8 cellular contexts compared by ENCODE assay signal in the genomic region with DNA sequence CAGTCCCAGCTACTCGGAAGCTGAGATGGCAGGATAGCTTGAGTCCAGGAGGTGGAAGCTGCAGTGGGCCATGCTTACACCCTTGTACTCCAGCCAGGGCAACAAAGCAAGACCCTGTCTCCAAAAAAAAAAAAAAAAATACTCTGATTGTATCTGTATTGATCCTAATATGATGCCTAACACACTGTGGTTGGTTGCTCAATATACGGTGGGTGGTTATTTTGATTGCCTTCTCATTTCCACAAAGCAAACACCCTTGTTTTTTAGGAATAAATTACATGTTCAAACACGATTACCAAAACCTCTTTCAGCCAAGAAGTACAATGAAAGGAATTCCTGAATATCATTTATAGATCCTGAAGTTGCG. TPM values are rescaled to one million over a fixed set of nuclear protein-coding genes. Genes with fewer than 3 reads are reported as not detected.
A peak's percentile ranks its signal among the peaks of the same experiment; 100 is the strongest.
DNase-seq lines count a peak whose midpoint lies in the region; ATAC-seq and TF ChIP-seq lines count a peak whose summit lies in the region.

No MANE protein-coding gene starts in this region.

- TF ChIP-seq CTCF in CD14-positive monocyte (IDR thresholded peaks at IDR 0.05) (no peak), MM.1S (IDR thresholded peaks at IDR 0.05; ENCODE audit: low read length) (no peak), neutrophil (IDR thresholded peaks at IDR 0.05) (no peak), GM23338 (conservative IDR thresholded peaks at IDR 0.05; ENCODE audit: low read depth in 2 of 2) (no peak)

- DNase-seq in CD14-positive monocyte (ENCODE audit: low spot score) (no peak), MM.1S (no peak), DMS153 (lab: John Stamatoyannopoulos, UW) (no peak), GM23338 (ENCODE audit: low spot score) (no peak)
- DNase-seq in effector memory CD4-positive, alpha-beta T cell = no peak
- no peak for DNase-seq in stimulated activated CD4-positive, alpha-beta T cell treated with anti-CD3 and anti-CD28 coated beads, Interleukin-4, amount 100 ng/mL, for 24 hours
- no peak for DNase-seq in stimulated activated CD4-positive, alpha-beta T cell treated with anti-CD3 and anti-CD28 coated beads, Interleukin-4, amount 100 ng/mL, for 4 hours

- H3K36me3 Mint-ChIP-seq in CD14-positive monocyte (peaks cover 27 to 28% of the 10 kb centered on the region in 2 donors), GM23338 (ENCODE audit: low read depth) (no peaks in the 10 kb centered on the region; the same call in 2 of the 3 replicates)

- H3K36me3 ChIP-seq in MM.1S (replicated peaks; ENCODE audit: insufficient read depth, low read length) (no peaks in the 10 kb centered on the region), neutrophil (peaks cover 4% of the 10 kb centered on the region), GM23338 (ENCODE audit: insufficient read depth) (no peaks in the 10 kb centered on the region)
- no peaks in the 10 kb centered on the region for H3K36me3 ChIP-seq in effector memory CD4-positive, alpha-beta T cell (ENCODE audit: control insufficient read depth, insufficient read depth, low read length)

- H3K27ac ChIP-seq in MM.1S (ENCODE audit: low read length) (no peak overlapping the region), neutrophil (peak overlapping the region; percentile 92), GM23338 (ENCODE audit: low read depth) (no peak overlapping the region)
- H3K27ac ChIP-seq in effector memory CD4-positive, alpha-beta T cell (ENCODE audit: insufficient read depth, low read length, poor library complexity, severe bottlenecking) = no peak overlapping the region

- H3K27ac Mint-ChIP-seq in CD14-positive monocyte (no peak overlapping the region), GM23338 (no peak overlapping the region)

- no peaks in the 10 kb centered on the region for H3K27me3 ChIP-seq in MM.1S (replicated peaks; ENCODE audit: insufficient read depth, low read length)
- H3K27me3 ChIP-seq in effector memory CD4-positive, alpha-beta T cell (replicated peaks; ENCODE audit: control insufficient read depth, insufficient read depth, low read length, poor library complexity, severe bottlenecking) = no peaks in the 10 kb centered on the region
- peaks cover 6% of the 10 kb centered on the region for H3K27me3 ChIP-seq in neutrophil
- H3K27me3 ChIP-seq in GM23338 (ENCODE audit: insufficient read depth) = peaks cover 62% of the 10 kb centered on the region

- H3K27me3 Mint-ChIP-seq in CD14-positive monocyte (ENCODE audit: low read depth in 3 of 3) (peaks cover 9 to 11% (median 10%) of the 10 kb centered on the region in 3 donors), GM23338 (ENCODE audit: insufficient read depth, low read depth, poor library complexity) (peaks cover 31% of the 10 kb centered on the region)

- H3K4me3 ChIP-seq in MM.1S (ENCODE audit: low read length) (peak overlapping the region; percentile 81), neutrophil (ENCODE audit: low read depth in 1 of 2, low read length in 1 of 2) (peak overlapping the region; percentile 78 to 83), GM23338 (no peak overlapping the region)
- H3K4me3 ChIP-seq in effector memory CD4-positive, alpha-beta T cell (ENCODE audit: insufficient read depth, low read depth, low read length, poor library complexity, severe bottlenecking) = peak overlapping the region; percentile 67

- H3K9me3 ChIP-seq in MM.1S (replicated peaks; ENCODE audit: insufficient read depth, low read length) (no peaks in the 10 kb centered on the region), neutrophil (no peaks in the 10 kb centered on the region)
- H3K9me3 ChIP-seq in effector memory CD4-positive, alpha-beta T cell (ENCODE audit: control insufficient read depth, low read length) = no peaks in the 10 kb centered on the region

- peaks cover 24% of the 10 kb centered on the region for H3F3A ChIP-seq in MM.1S (ENCODE audit: insufficient read depth, low read length)
- H3F3A ChIP-seq in GM23338 (replicated peaks; ENCODE audit: low read depth) = peaks cover 11% of the 10 kb centered on the region; the same call in 1 of the 2 replicates

- H3K9me3 Mint-ChIP-seq in CD14-positive monocyte = no peaks in the 10 kb centered on the region
- H3K9me3 Mint-ChIP-seq in GM23338 = no peaks in the 10 kb centered on the region

- H3K4me2 ChIP-seq in MM.1S (ENCODE audit: low read depth, low read length) (peak overlapping the region; percentile 95), GM23338 (no peak overlapping the region)

- H2AFZ ChIP-seq in MM.1S (ENCODE audit: low read length) (no peak overlapping the region), GM23338 (no peak overlapping the region)

- H3K4me1 Mint-ChIP-seq in CD14-positive monocyte = peaks cover 67% of the 10 kb centered on the region
- H3K4me1 Mint-ChIP-seq in GM23338 = peaks cover 22% of the 10 kb centered on the region

- peak overlapping the region; percentile 34 to 100 for H3K4me3 Mint-ChIP-seq in CD14-positive monocyte
- H3K4me3 Mint-ChIP-seq in GM23338 = no peak overlapping the region

- H3K79me2 ChIP-seq in MM.1S (ENCODE audit: low read length) = peaks cover 75% of the 10 kb centered on the region
- peaks cover 6% of the 10 kb centered on the region for H3K79me2 ChIP-seq in GM23338 (replicated peaks; ENCODE audit: insufficient read depth)

- H3K9me2 ChIP-seq in MM.1S (replicated peaks; ENCODE audit: insufficient read depth, low read length) (no peaks in the 10 kb centered on the region), GM23338 (ENCODE audit: insufficient read depth) (no peaks in the 10 kb centered on the region)

- no peak for ATAC-seq in GM23338

- H3K9ac ChIP-seq in MM.1S (ENCODE audit: low read length) = no peak overlapping the region

- H3K4me1 ChIP-seq in MM.1S (ENCODE audit: low read length) (peaks cover 28% of the 10 kb centered on the region), neutrophil (ENCODE audit: control insufficient read depth in 1 of 2, insufficient read depth in 1 of 2, low read depth in 1 of 2, low read length in 1 of 2) (peaks cover 39 to 62% of the 10 kb centered on the region in 2 experiments), GM23338 (ENCODE audit: insufficient read depth) (peaks cover 22% of the 10 kb centered on the region)
- peaks cover 27% of the 10 kb centered on the region for H3K4me1 ChIP-seq in effector memory CD4-positive, alpha-beta T cell (ENCODE audit: control insufficient read depth, insufficient read depth, low read length, poor library complexity, severe bottlenecking)

- intact Hi-C loops in CD14-positive monocyte (cut with micrococcal nuclease) = no loop called here

- H4K20me1 ChIP-seq in MM.1S (ENCODE audit: insufficient read depth, low read length) (no peaks in the 10 kb centered on the region), GM23338 (replicated peaks; ENCODE audit: insufficient read depth) (peaks cover 42% of the 10 kb centered on the region)

TF ChIP-seq in GM23338, 12 proteins besides CTCF, POLR2A, EP300 and RAD21:
- no peak for TF ChIP-seq ZNF114 (CRISPR knock-in tag; IDR thresholded peaks at IDR 0.05)

RNA-seq across cellular contexts. Expression of a gene that starts 3.4 kb away (rescaled TPM):
- polyA plus RNA-seq in CD14-positive monocyte (10 to 100 TPM; 23.1 to 27.7 TPM), GM23338 (2016; fragmentation: Nextera tagmentation; extraction: Ambion mirVana) (1.9 and 2.3 TPM in 2 replicates)
- 6.0 and 7.2 TPM in 2 replicates for total RNA-seq in GM23338 (2014; rRNA removed; shearing (Covaris generic))
